In the genomic region with DNA sequence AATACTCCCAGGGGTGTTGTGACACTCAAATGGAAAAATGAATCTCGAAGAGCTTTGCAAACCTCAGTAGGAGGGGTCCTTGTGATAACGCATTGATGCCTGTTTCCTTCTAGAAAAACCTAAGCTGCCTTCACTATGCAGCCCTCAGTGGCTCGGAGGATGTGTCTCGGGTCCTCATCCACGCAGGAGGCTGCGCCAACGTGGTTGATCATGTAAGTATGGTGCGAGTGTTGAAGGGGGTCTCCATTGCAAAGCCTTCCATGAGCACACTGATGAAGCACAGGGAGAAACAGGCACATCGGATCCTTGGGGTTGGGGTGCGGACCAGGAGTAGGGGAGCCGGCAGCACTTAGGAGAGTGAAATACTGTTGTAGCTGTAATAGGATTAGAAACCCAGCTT, we compare ENCODE assay signal across 18 cellular contexts. TPM values are rescaled to one million over a fixed set of nuclear protein-coding genes. Genes with fewer than 3 reads are reported as not detected.
DNase-seq lines count a peak whose midpoint lies in the region; ATAC-seq, FAIRE-seq and TF ChIP-seq lines count a peak whose summit lies in the region.
"Had no signal": no experiment of that assay in that cellular context is flagged by ENCODE, and none has a peak within 500 bp of the region (broad histone marks: within the 10 kb centered on the region; RNA-seq: fewer than 3 reads in every experiment).

No MANE protein-coding gene starts in this region.

- H2BK15ac ChIP-seq in H1 (ENCODE audit: low read length): no peak overlapping the region

- no peaks in the 10 kb centered on the region for H4K20me1 ChIP-seq in H1 (replicated peaks in 1 of 2; ENCODE audit: control insufficient read depth in 1 of 2, insufficient read depth in 2 of 2, low read length in 2 of 2)
- H4K20me1 ChIP-seq: BLaER1 treated with 17β-estradiol and CSF1 and Interleukin-3, amounts not matched to agents 10 nM and 100 nM had no signal

- H2AFZ ChIP-seq in H1 (ENCODE audit: low read length): no peak overlapping the region
- H2AFZ ChIP-seq: GM23248 had no signal

- POLR2A ChIA-PET in activated CD8-positive, alpha-beta T cell treated with anti-CD3 and anti-CD28 coated beads, Interleukin-2, amount 10 ng/mL, durations not matched to agents 7 days and 5 days (lab: Charles Lee): no interaction called here
- POLR2A ChIA-PET in activated CD8-positive, alpha-beta T cell treated with anti-CD3 and anti-CD28 coated beads for 36 hours (lab: Charles Lee): no interaction called here
- POLR2A ChIA-PET in H1 (lab: Charles Lee; ENCODE audit: partially characterized antibody): interaction anchor here (0.8 kb wide), 1 partner anchor 13 kb away, joined by 5 read pairs; no protein-coding TSS in a partner anchor

- H3K27ac ChIP-seq in H1 (ENCODE audit: low read depth, low read length): no peak overlapping the region
- H3K27ac ChIP-seq: BLaER1 treated with 17β-estradiol and CSF1 and Interleukin-3, amounts not matched to agents 10 nM and 100 nM; GM23248; HL-60 had no signal

- no peaks in the 10 kb centered on the region for H3K9me3 Mint-ChIP-seq in activated CD8-positive, alpha-beta T cell treated with anti-CD3 and anti-CD28 coated beads, Interleukin-2, amount 10 ng/mL, durations not matched to agents 7 days and 5 days (ENCODE audit: insufficient read depth)
- no peaks in the 10 kb centered on the region for H3K9me3 Mint-ChIP-seq in activated CD8-positive, alpha-beta T cell treated with anti-CD3 and anti-CD28 coated beads for 36 hours
- peaks cover 0 to 4% (median 0%) of the 10 kb centered on the region in 7 donors for H3K9me3 Mint-ChIP-seq in CD14-positive monocyte
- H3K9me3 Mint-ChIP-seq: CD4-positive, alpha-beta T cell had no signal

- TF ChIP-seq EP300 in H1 (IDR thresholded peaks at IDR 0.05; ENCODE audit: borderline replicate concordance in 1 of 2, low read depth in 2 of 2, low read length in 2 of 2): no peak

- ATAC-seq in activated CD8-positive, alpha-beta T cell treated with anti-CD3 and anti-CD28 coated beads, Interleukin-2, amount 10 ng/mL, durations not matched to agents 7 days and 5 days: no peak
- no peak for ATAC-seq in activated CD8-positive, alpha-beta T cell treated with anti-CD3 and anti-CD28 coated beads for 36 hours
- ATAC-seq: GM12878 had no signal

- H3K4me1 Mint-ChIP-seq in activated CD8-positive, alpha-beta T cell treated with anti-CD3 and anti-CD28 coated beads, Interleukin-2, amount 10 ng/mL, durations not matched to agents 7 days and 5 days (ENCODE audit: low read depth): peaks cover 10% of the 10 kb centered on the region
- no peaks in the 10 kb centered on the region for H3K4me1 Mint-ChIP-seq in activated CD8-positive, alpha-beta T cell treated with anti-CD3 and anti-CD28 coated beads for 36 hours (ENCODE audit: low read depth)
- H3K4me1 Mint-ChIP-seq in CD14-positive monocyte: peaks cover 3% of the 10 kb centered on the region

- peak overlapping the region; percentile 9 for H3K23ac ChIP-seq in H1 (ENCODE audit: insufficient read length)

- H2BK120ac ChIP-seq in H1 (replicated peaks; ENCODE audit: low read depth, low read length): no peak overlapping the region

- intact Hi-C loops in activated CD8-positive, alpha-beta T cell treated with anti-CD3 and anti-CD28 coated beads for 36 hours (cut with micrococcal nuclease): no loop called here
- intact Hi-C loops in CD14-positive monocyte (cut with micrococcal nuclease): no loop called here

- no peak overlapping the region for H3K4me2 ChIP-seq in H1 (ENCODE audit: insufficient read depth in 1 of 2, low read depth in 2 of 2, low read length in 2 of 2)
- H3K4me2 ChIP-seq: BLaER1 treated with 17β-estradiol and CSF1 and Interleukin-3, amounts not matched to agents 10 nM and 100 nM had no signal

- no peak overlapping the region for H3K18ac ChIP-seq in H1 (ENCODE audit: extremely low read depth, low read length)

- no peak overlapping the region for H3K9ac ChIP-seq in H1 (replicated peaks in 1 of 4; ENCODE audit: extremely low read depth in 1 of 4, low read depth in 3 of 4, low read length in 3 of 4)
- H3K9ac ChIP-seq: BLaER1 treated with 17β-estradiol and CSF1 and Interleukin-3, amounts not matched to agents 10 nM and 100 nM; GM23248 had no signal

- no peak overlapping the region for H3K4me3 Mint-ChIP-seq in activated CD8-positive, alpha-beta T cell treated with anti-CD3 and anti-CD28 coated beads, Interleukin-2, amount 10 ng/mL, durations not matched to agents 7 days and 5 days
- H3K4me3 Mint-ChIP-seq in activated CD8-positive, alpha-beta T cell treated with anti-CD3 and anti-CD28 coated beads for 36 hours: no peak overlapping the region
- H3K4me3 Mint-ChIP-seq in CD14-positive monocyte: no peak overlapping the region
- H3K4me3 Mint-ChIP-seq: CD4-positive, alpha-beta T cell had no signal

- no peaks in the 10 kb centered on the region for H3K9me3 ChIP-seq in H1 (ENCODE audit: insufficient read depth in 2 of 2, low read depth in 1 of 2, low read length in 1 of 2)
- H3K9me3 ChIP-seq: BLaER1 treated with 17β-estradiol and CSF1 and Interleukin-3, amounts not matched to agents 10 nM and 100 nM had no signal

- H2BK12ac ChIP-seq in H1 (ENCODE audit: low read depth, low read length): no peak overlapping the region

- H3K27me3 ChIP-seq in H1 (replicated peaks in 1 of 4; ENCODE audit: control insufficient read depth in 3 of 4, extremely low read depth in 1 of 4, insufficient read depth in 3 of 4, low read length in 3 of 4): no peaks in the 10 kb centered on the region
- H3K27me3 ChIP-seq: BLaER1 treated with 17β-estradiol and CSF1 and Interleukin-3, amounts not matched to agents 10 nM and 100 nM had no signal

- H3K27ac Mint-ChIP-seq in activated CD8-positive, alpha-beta T cell treated with anti-CD3 and anti-CD28 coated beads, Interleukin-2, amount 10 ng/mL, durations not matched to agents 7 days and 5 days: no peak overlapping the region
- no peak overlapping the region for H3K27ac Mint-ChIP-seq in activated CD8-positive, alpha-beta T cell treated with anti-CD3 and anti-CD28 coated beads for 36 hours
- peak overlapping the region in 2 of 7 donors; percentile 43 to 66 for H3K27ac Mint-ChIP-seq in CD14-positive monocyte
- H3K27ac Mint-ChIP-seq: CD4-positive, alpha-beta T cell had no signal

- no peaks in the 10 kb centered on the region for H3K4me1 ChIP-seq in H1 (replicated peaks in 1 of 4; ENCODE audit: control insufficient read depth in 3 of 4, insufficient read depth in 4 of 4, low read length in 3 of 4)

- no peak for TF ChIP-seq POLR2A in H1 (IDR thresholded peaks at IDR 0.05; ENCODE audit: control extremely low read depth in 1 of 2, low read depth in 2 of 2, low read length in 2 of 2)

- H3K27me3 Mint-ChIP-seq in activated CD8-positive, alpha-beta T cell treated with anti-CD3 and anti-CD28 coated beads, Interleukin-2, amount 10 ng/mL, durations not matched to agents 7 days and 5 days (ENCODE audit: low read depth): no peaks in the 10 kb centered on the region
- no peaks in the 10 kb centered on the region for H3K27me3 Mint-ChIP-seq in activated CD8-positive, alpha-beta T cell treated with anti-CD3 and anti-CD28 coated beads for 36 hours
- peaks cover 2 to 6% (median 2%) of the 10 kb centered on the region in 3 donors for H3K27me3 Mint-ChIP-seq in CD14-positive monocyte (ENCODE audit: low read depth in 3 of 3)
- H3K27me3 Mint-ChIP-seq: CD4-positive, alpha-beta T cell had no signal

- H3K36me3 Mint-ChIP-seq in activated CD8-positive, alpha-beta T cell treated with anti-CD3 and anti-CD28 coated beads, Interleukin-2, amount 10 ng/mL, durations not matched to agents 7 days and 5 days (ENCODE audit: low read depth): peaks cover 4% of the 10 kb centered on the region
- no peaks in the 10 kb centered on the region for H3K36me3 Mint-ChIP-seq in activated CD8-positive, alpha-beta T cell treated with anti-CD3 and anti-CD28 coated beads for 36 hours (ENCODE audit: low read depth)
- no peaks in the 10 kb centered on the region for H3K36me3 Mint-ChIP-seq in CD14-positive monocyte

- FAIRE-seq in H1 (lab: Jason Lieb, UNC): no peak
- FAIRE-seq: GM12878, GM18507 had no signal

- TF ChIP-seq CTCF in activated CD8-positive, alpha-beta T cell treated with anti-CD3 and anti-CD28 coated beads for 36 hours (IDR thresholded peaks at IDR 0.05): no peak
- TF ChIP-seq CTCF in CD14-positive monocyte (IDR thresholded peaks at IDR 0.05) (no peak), H1 (IDR thresholded peaks at IDR 0.05; ENCODE audit: control extremely low read depth in 1 of 3, insufficient read depth in 1 of 3, low read depth in 1 of 3, low read length in 3 of 3) (no peak)

- DNase-seq in activated CD8-positive, alpha-beta T cell treated with anti-CD3 and anti-CD28 coated beads, Interleukin-2, amount 10 ng/mL, durations not matched to agents 7 days and 5 days: peak; percentile 13
- DNase-seq in activated CD8-positive, alpha-beta T cell treated with anti-CD3 and anti-CD28 coated beads for 36 hours: no peak
- DNase-seq in CD14-positive monocyte (ENCODE audit: low spot score) (peak; percentile 14), H1 (ENCODE audit: low read depth in 1 of 2, low spot score in 2 of 2) (peak in 1 of 2 experiments; percentile 23), mesenteric fat pad (ENCODE audit: low spot score) (peak; percentile 24), UCSD-AML1 (lab: John Stamatoyannopoulos, UW; ENCODE audit: unreplicated experiment) (no peak), NCI-H2081 treated with DMSO at 0.1 percent for 48 hours (lab: John Stamatoyannopoulos, UW) (no peak)
- DNase-seq in stimulated activated naive CD4-positive, alpha-beta T cell treated with Interleukin-2 at 50 U/mL for 16 hours (lab: John Stamatoyannopoulos, UW): no peak
- DNase-seq: 8988T; Calu3; CD4-positive, alpha-beta T cell; DMS79; GM23248; H7 had no signal

- no peak overlapping the region for H3K4me3 ChIP-seq in H1 (ENCODE audit: extremely low read depth in 1 of 4, insufficient read depth in 2 of 4, low read depth in 3 of 4, low read length in 4 of 4)
- H3K4me3 ChIP-seq: BLaER1 treated with 17β-estradiol and CSF1 and Interleukin-3, amounts not matched to agents 10 nM and 100 nM; GM12878; GM23248 had no signal

- no peak overlapping the region for H4K91ac ChIP-seq in H1 (replicated peaks; ENCODE audit: insufficient read length, low read length)

- no peak overlapping the region for H2AK5ac ChIP-seq in H1 (ENCODE audit: low read depth, low read length)

- no peak overlapping the region for H4K8ac ChIP-seq in H1 (ENCODE audit: extremely low read depth, insufficient read depth, low read length)

- no peaks in the 10 kb centered on the region for H3K79me1 ChIP-seq in H1 (ENCODE audit: low read depth, low read length)

- H3K56ac ChIP-seq in H1 (replicated peaks; ENCODE audit: insufficient read length, low read depth, low read length): no peak overlapping the region

- CTCF ChIA-PET in activated CD8-positive, alpha-beta T cell treated with anti-CD3 and anti-CD28 coated beads, Interleukin-2, amount 10 ng/mL, durations not matched to agents 7 days and 5 days (lab: Charles Lee): no interaction called here
- CTCF ChIA-PET in activated CD8-positive, alpha-beta T cell treated with anti-CD3 and anti-CD28 coated beads for 36 hours (lab: Charles Lee): no interaction called here
- CTCF ChIA-PET in H1 (lab: Charles Lee; ENCODE audit: partially characterized antibody): interaction anchor here (1.9 kb wide), 1 partner anchor 247 kb away, joined by 4 read pairs; no protein-coding TSS in a partner anchor

- 0 out of 8 replicates have a peak, but pooled peaks cover 0 to 3% (median 0%) of the 10 kb centered on the region in 4 experiments for H3K36me3 ChIP-seq in H1 (ENCODE audit: control insufficient read depth in 2 of 4, insufficient read depth in 4 of 4, low read length in 3 of 4)

- no peaks in the 10 kb centered on the region for H3K23me2 ChIP-seq in H1 (ENCODE audit: low read depth, low read length)

- H3K79me2 ChIP-seq in H1 (ENCODE audit: control insufficient read depth in 1 of 2, insufficient read depth in 2 of 2, low read length in 2 of 2): no peaks in the 10 kb centered on the region

- H2BK20ac ChIP-seq in H1 (ENCODE audit: low read length): no peak overlapping the region

- 94% methylated on average over 11 of the region's 11 CpGs; no CpG with 5 or more reads in 1 of the 2 experiments for WGBS in H1 (ENCODE audit: extremely low coverage in 1 of 2, insufficient coverage in 1 of 2, insufficient read length in 1 of 2, insufficient replicate concordance in 2 of 2, low coverage in 1 of 2, low lambda C conversion rate in 2 of 2, missing lambda C conversion rate in 1 of 2), 2 experiments

- H3K14ac ChIP-seq in H1 (ENCODE audit: insufficient read length): no peak overlapping the region

- no peak overlapping the region for H4K5ac ChIP-seq in H1 (ENCODE audit: insufficient read length, low read depth, low read length)

- TF ChIP-seq RAD21 in H1 (IDR thresholded peaks at IDR 0.05 in 1 of 2, conservative IDR thresholded peaks at IDR 0.05 in 1 of 2; ENCODE audit: low read depth in 2 of 2, low read length in 2 of 2): no peak

- H2BK5ac ChIP-seq in H1 (ENCODE audit: low read depth, low read length): no peak overlapping the region

- no peak overlapping the region for H3K4ac ChIP-seq in H1 (replicated peaks; ENCODE audit: insufficient read length, low read depth, low read length)

RNA-seq across cellular contexts. Expression of gene ANKDD1A, which starts 22.3 kb away (rescaled TPM):
- 1 to 10 TPM; 9.1 to 9.5 TPM for total RNA-seq in activated CD8-positive, alpha-beta T cell treated with anti-CD3 and anti-CD28 coated beads, Interleukin-2, amount 10 ng/mL, durations not matched to agents 7 days and 5 days
- 1 to 10 TPM; 3.4 to 4.3 TPM for total RNA-seq in activated CD8-positive, alpha-beta T cell treated with anti-CD3 and anti-CD28 coated beads for 36 hours
- polyA plus RNA-seq in CD14-positive monocyte (under 1 TPM; 0.49 to 0.90 TPM), H1 (2011; rRNA removed) (4.1 and 6.8 TPM in 2 replicates)
- 5.0 and 5.7 TPM in 2 replicates for total RNA-seq in H1 (2021; fragmentation: NEBNext Ultra II Directional; extraction: Animal tissue kit (Norgen Biotek cat#: 25700))
- 5.8 TPM for polyA plus RNA-seq in H1 (2011; cell fraction: cytosol; rRNA removed)
- polyA plus RNA-seq in H1 (2011; cell fraction: nucleus; rRNA removed): 24.6 TPM
- polyA plus RNA-seq in H1 (2012, experiment 1 of 2): 3.7 to 5.5 TPM (median 4.6 TPM) in 4 replicates
- polyA plus RNA-seq in H1 (2012, experiment 2 of 2): 1.8 TPM
- 2.9 TPM for polyA plus RNA-seq in H1 (2013, experiment 1 of 2)
- polyA plus RNA-seq in H1 (2013, experiment 2 of 2): 3.0 TPM
- 7.9 and 11.9 TPM in 2 replicates for polyA minus RNA-seq in H1 (2011; rRNA and poly(A)+ RNA removed)
- polyA minus RNA-seq in H1 (2011; cell fraction: cytosol; rRNA and poly(A)+ RNA removed): 3.4 TPM
- 20.7 TPM for polyA minus RNA-seq in H1 (2011; cell fraction: nucleus; rRNA and poly(A)+ RNA removed)
- total RNA-seq in mesenteric fat pad: 19.3 TPM

RNA-seq across cellular contexts. Expression of gene SPG21, which starts 55.7 kb away (rescaled TPM):
- 10 to 100 TPM; 53.8 to 55.1 TPM for total RNA-seq in activated CD8-positive, alpha-beta T cell treated with anti-CD3 and anti-CD28 coated beads, Interleukin-2, amount 10 ng/mL, durations not matched to agents 7 days and 5 days
- 10 to 100 TPM; 72.3 to 73.0 TPM for total RNA-seq in activated CD8-positive, alpha-beta T cell treated with anti-CD3 and anti-CD28 coated beads for 36 hours
- polyA plus RNA-seq in CD14-positive monocyte (100 to 1,000 TPM; 358 to 375 TPM), H1 (2011; rRNA removed) (51.4 and 67.3 TPM in 2 replicates)
- 68.6 and 72.7 TPM in 2 replicates for total RNA-seq in H1 (2021; fragmentation: NEBNext Ultra II Directional; extraction: Animal tissue kit (Norgen Biotek cat#: 25700))
- 56.8 TPM for polyA plus RNA-seq in H1 (2011; cell fraction: cytosol; rRNA removed)
- 28.8 TPM for polyA plus RNA-seq in H1 (2011; cell fraction: nucleus; rRNA removed)
- 53.5 to 64.2 TPM (median 54.9 TPM) in 4 replicates for polyA plus RNA-seq in H1 (2012, experiment 1 of 2)
- polyA plus RNA-seq in H1 (2012, experiment 2 of 2): 72.6 TPM
- polyA plus RNA-seq in H1 (2013, experiment 1 of 2): 48.9 TPM
- 51.3 TPM for polyA plus RNA-seq in H1 (2013, experiment 2 of 2)
- 37.4 and 44.6 TPM in 2 replicates for polyA minus RNA-seq in H1 (2011; rRNA and poly(A)+ RNA removed)
- 28.3 TPM for polyA minus RNA-seq in H1 (2011; cell fraction: cytosol; rRNA and poly(A)+ RNA removed)
- polyA minus RNA-seq in H1 (2011; cell fraction: nucleus; rRNA and poly(A)+ RNA removed): 31.6 TPM
- 93.7 TPM for total RNA-seq in mesenteric fat pad

Comparison
In these comparisons a context has a peak if more than half of its experiments do, and no peak if none do; other contexts are left out.
1. DNase-seq: peak in activated CD8-positive, alpha-beta T cell treated with anti-CD3 and anti-CD28 coated beads, Interleukin-2, amount 10 ng/mL, durations not matched to agents 7 days and 5 days (single experiment), CD14-positive monocyte (single experiment) and mesenteric fat pad (single experiment); none in activated CD8-positive, alpha-beta T cell treated with anti-CD3 and anti-CD28 coated beads for 36 hours (single experiment), UCSD-AML1 (single experiment), NCI-H2081 treated with DMSO at 0.1 percent for 48 hours (single experiment) and stimulated activated naive CD4-positive, alpha-beta T cell treated with Interleukin-2 at 50 U/mL for 16 hours (single experiment).